ENCODE assay signal across 10 cellular contexts in genomic region chr1:158013840-158014520, GRCh38. TPM values are rescaled to one million over a fixed set of nuclear protein-coding genes. Genes with fewer than 3 reads are reported as not detected.
DNase-seq lines count a peak whose midpoint lies in the region; ATAC-seq and TF ChIP-seq lines count a peak whose summit lies in the region.
"Had no signal": no experiment of that assay in that cellular context is flagged by ENCODE, and none has a peak within 500 bp of the region (broad histone marks: within the 10 kb centered on the region; RNA-seq: fewer than 3 reads in every experiment).

No MANE protein-coding gene starts in this region.

- H3K9me2 ChIP-seq in neural cell (ENCODE audit: insufficient read depth, low read length): no peaks in the 10 kb centered on the region

- H3K4me1 ChIP-seq in left ventricle myocardium inferior (peaks cover 89% of the 10 kb centered on the region), endodermal cell (ENCODE audit: control insufficient read depth, insufficient read depth, low read length) (peaks cover 23% of the 10 kb centered on the region)

- TF ChIP-seq EP300 in neural cell (conservative IDR thresholded peaks at IDR 0.05; ENCODE audit: poor library complexity, severe bottlenecking): no peak

- peak overlapping the region; percentile 71 for H3K4me2 ChIP-seq in neural cell (ENCODE audit: low read length)

- no peaks in the 10 kb centered on the region for H3K9me3 ChIP-seq in left ventricle myocardium inferior (replicated peaks)
- no peaks in the 10 kb centered on the region for H3K9me3 ChIP-seq in endodermal cell (ENCODE audit: control insufficient read depth, low read length)
- no peaks in the 10 kb centered on the region for H3K9me3 ChIP-seq in neural cell (ENCODE audit: low read length)
- H3K9me3 ChIP-seq: right atrium auricular region had no signal

- TF ChIP-seq CTCF in left ventricle myocardium inferior (IDR thresholded peaks at IDR 0.05; ENCODE audit: borderline replicate concordance) (no peak), endodermal cell (conservative IDR thresholded peaks at IDR 0.05) (no peak), neural cell (IDR thresholded peaks at IDR 0.05; ENCODE audit: poor library complexity, severe bottlenecking) (no peak)

- H3F3A ChIP-seq in neural cell (ENCODE audit: insufficient read depth, low read length, poor library complexity, severe bottlenecking): no peaks in the 10 kb centered on the region

- ATAC-seq in left ventricle myocardium superior: no peak

- no peaks in the 10 kb centered on the region for H3K9me3 Mint-ChIP-seq in endodermal cell

- peak overlapping the region; percentile 56 for H3K27ac Mint-ChIP-seq in endodermal cell

- peaks cover 79% of the 10 kb centered on the region for H3K4me1 Mint-ChIP-seq in endodermal cell

- no peak overlapping the region for H3K4me3 ChIP-seq in left ventricle myocardium inferior
- H3K4me3 ChIP-seq in endodermal cell (ENCODE audit: low read length): no peak overlapping the region
- H3K4me3 ChIP-seq in neural cell (ENCODE audit: low read length): peak overlapping the region; percentile 59
- H3K4me3 ChIP-seq: right atrium auricular region had no signal

- no peak overlapping the region for H3K4me3 Mint-ChIP-seq in endodermal cell

- no peaks in the 10 kb centered on the region for H3K27me3 ChIP-seq in left ventricle myocardium inferior (ENCODE audit: low read depth)
- H3K27me3 ChIP-seq in endodermal cell (ENCODE audit: control insufficient read depth, insufficient read depth, low read length, poor library complexity, severe bottlenecking): no peaks in the 10 kb centered on the region
- H3K27me3 ChIP-seq in neural cell (ENCODE audit: insufficient read depth, low read depth, low read length): no peaks in the 10 kb centered on the region
- H3K27me3 ChIP-seq: right atrium auricular region had no signal

- H3K9ac ChIP-seq in endodermal cell (ENCODE audit: extremely low read depth, low read length, poor library complexity, severe bottlenecking) (no peak overlapping the region), neural cell (ENCODE audit: low read length) (peak overlapping the region; percentile 50)

- 40 to 58% methylated on average over 6 of the region's 6 CpGs for WGBS in endodermal cell (ENCODE audit: insufficient coverage in 1 of 2, insufficient read length in 1 of 2), 2 experiments

- H3K79me2 ChIP-seq in neural cell (replicated peaks; ENCODE audit: insufficient read depth, low read length): peaks cover 42% of the 10 kb centered on the region

- no peaks in the 10 kb centered on the region for H3K36me3 ChIP-seq in left ventricle myocardium inferior
- H3K36me3 ChIP-seq in endodermal cell (ENCODE audit: control insufficient read depth, insufficient read depth, low read length): no peaks in the 10 kb centered on the region
- no peaks in the 10 kb centered on the region for H3K36me3 ChIP-seq in neural cell (ENCODE audit: insufficient read depth, low read length)
- H3K36me3 ChIP-seq: right atrium auricular region had no signal

- peak overlapping the region; percentile 89 for H3K27ac ChIP-seq in left ventricle myocardium inferior (replicated peaks)
- H3K27ac ChIP-seq in endodermal cell (ENCODE audit: low read depth, low read length): peak overlapping the region; percentile 80
- peak overlapping the region; percentile 67 for H3K27ac ChIP-seq in neural cell (ENCODE audit: low read length)

- no peak for DNase-seq in left ventricle myocardium inferior
- no peak for DNase-seq in left ventricle myocardium superior
- DNase-seq in endodermal cell: no peak
- no peak for DNase-seq in NOMO-1 treated with DMSO at 0.1 percent for 48 hours (lab: John Stamatoyannopoulos, UW; ENCODE audit: unreplicated experiment)
- no peak for DNase-seq in RPMI8226
- DNase-seq in hepatic stellate cell (ENCODE audit: low spot score): no peak
- DNase-seq in GOT3 (lab: John Stamatoyannopoulos, UW): no peak

- TF ChIP-seq RAD21 in neural cell (conservative IDR thresholded peaks at IDR 0.05): no peak

- no peaks in the 10 kb centered on the region for H3K36me3 Mint-ChIP-seq in endodermal cell (ENCODE audit: low read depth)

- intact Hi-C loops in left ventricle myocardium inferior (cut with micrococcal nuclease) (no loop called here), left ventricle myocardium superior (cut with micrococcal nuclease) (no loop called here)

- H3K27me3 Mint-ChIP-seq in endodermal cell (ENCODE audit: insufficient read depth): no peaks in the 10 kb centered on the region

- no peak overlapping the region for H2AFZ ChIP-seq in neural cell (ENCODE audit: low read depth, low read length)

- H4K20me1 ChIP-seq in neural cell (ENCODE audit: insufficient read depth): no peaks in the 10 kb centered on the region

TF ChIP-seq in neural cell, 6 proteins besides CTCF, POLR2A, EP300 and RAD21:
- TF ChIP-seq SMC3 (conservative IDR thresholded peaks at IDR 0.05; ENCODE audit: poor library complexity): peak; percentile 20
- no peak for TF ChIP-seq MXI1 (conservative IDR thresholded peaks at IDR 0.05; ENCODE audit: poor library complexity, severe bottlenecking)

RNA-seq across cellular contexts. Expression of gene KIRREL1, which starts 20.5 kb away (rescaled TPM):
- total RNA-seq in left ventricle myocardium inferior (7.3 TPM), left ventricle myocardium superior (10.0 TPM), endodermal cell (10 to 100 TPM; 22.8 to 26.5 TPM)
- polyA plus RNA-seq in endodermal cell (2013, experiment 1 of 2): 44.2 TPM
- polyA plus RNA-seq in endodermal cell (2013, experiment 2 of 2): 47.7 TPM
- polyA plus RNA-seq in neural cell: 12.9 and 15.7 TPM in 2 replicates
- polyA minus RNA-seq in neural cell: 41.4 and 44.6 TPM in 2 replicates
- total RNA-seq: T-helper 2 cell treated with Interferon-gamma antibody and Interleukin-4, amounts not matched to agents 100 ng/mL and 5 ng/mL, for 36 hours had no signal
